Comparison of ENCODE assay signal across 23 cellular contexts in genomic region chr13:88086577-88086976, GRCh38.
DNase-seq lines count a peak whose midpoint lies in the region; FAIRE-seq and TF ChIP-seq lines count a peak whose summit lies in the region.
"Had no signal": no experiment of that assay in that cellular context is flagged by ENCODE, and none has a peak within 500 bp of the region (broad histone marks: within the 10 kb centered on the region; RNA-seq: fewer than 3 reads in every experiment).

No MANE protein-coding gene starts in this region.

- H3K27me3 ChIP-seq in astrocyte (ENCODE audit: insufficient read depth, low read length) (no peaks in the 10 kb centered on the region), mesenchymal stem cell (ENCODE audit: control insufficient read depth in 1 of 2, insufficient read depth in 1 of 2, low read length in 2 of 2) (no peaks in the 10 kb centered on the region)
- H3K27me3 ChIP-seq: MG63, right atrium auricular region, SJSA1 had no signal

- no peaks in the 10 kb centered on the region for H3K27me3 Mint-ChIP-seq in astrocyte (ENCODE audit: low read depth, unreplicated experiment)
- H3K27me3 Mint-ChIP-seq: activated CD4-positive, alpha-beta memory T cell treated with anti-CD3 and anti-CD28 coated beads for 36 hours; T-helper 17 cell had no signal

- no peak overlapping the region for H2AK5ac ChIP-seq in mesenchymal stem cell (ENCODE audit: low read length, severe bottlenecking)

- H3K18ac ChIP-seq in mesenchymal stem cell (ENCODE audit: low read depth in 1 of 2, low read length in 2 of 2), result no peak overlapping the region

- H3K36me3 ChIP-seq in astrocyte (ENCODE audit: insufficient read depth, low read length) (no peaks in the 10 kb centered on the region), mesenchymal stem cell (ENCODE audit: control insufficient read depth in 1 of 2, insufficient read depth in 2 of 2, low read depth in 1 of 2, low read length in 2 of 2) (no peaks in the 10 kb centered on the region)
- H3K36me3 ChIP-seq: MG63, right atrium auricular region, SJSA1, thoracic aorta had no signal

- no peaks in the 10 kb centered on the region for H3K9me3 Mint-ChIP-seq in astrocyte (ENCODE audit: unreplicated experiment)
- H3K9me3 Mint-ChIP-seq: WTC11 had no signal

- H4K20me1 ChIP-seq in astrocyte (ENCODE audit: insufficient read depth, low read length), result no peaks in the 10 kb centered on the region

- no peaks in the 10 kb centered on the region for H3K79me2 ChIP-seq in astrocyte (ENCODE audit: insufficient read depth, low read length)

- peaks cover 12% of the 10 kb centered on the region for H3K4me1 Mint-ChIP-seq in astrocyte (ENCODE audit: low read depth, unreplicated experiment)
- H3K4me1 Mint-ChIP-seq: T-helper 17 cell, WTC11 had no signal

- no peak overlapping the region for H2BK15ac ChIP-seq in mesenchymal stem cell (ENCODE audit: low read depth, poor library complexity, severe bottlenecking)

- no peak overlapping the region for H2BK12ac ChIP-seq in mesenchymal stem cell (ENCODE audit: low read length in 2 of 2)

- no peak overlapping the region for H4K91ac ChIP-seq in mesenchymal stem cell (ENCODE audit: low read length)

- H3K9ac ChIP-seq in astrocyte (ENCODE audit: low read length) (no peak overlapping the region), mesenchymal stem cell (ENCODE audit: low read length) (no peak overlapping the region)

- no peak overlapping the region for H2BK120ac ChIP-seq in mesenchymal stem cell (ENCODE audit: low read depth, low read length)

- H2BK5ac ChIP-seq in mesenchymal stem cell (ENCODE audit: low read depth, low read length, poor library complexity, severe bottlenecking), result no peak overlapping the region

- H3K27ac Mint-ChIP-seq in astrocyte (ENCODE audit: unreplicated experiment), result no peak overlapping the region
- H3K27ac Mint-ChIP-seq: activated CD4-positive, alpha-beta memory T cell treated with anti-CD3 and anti-CD28 coated beads for 36 hours; activated naive CD4-positive, alpha-beta T cell treated with anti-CD3 and anti-CD28 coated beads for 36 hours; immature natural killer cell; T-helper 17 cell; WTC11 had no signal

- no peak overlapping the region for H3K4me3 Mint-ChIP-seq in astrocyte (ENCODE audit: unreplicated experiment)
- H3K4me3 Mint-ChIP-seq: activated CD4-positive, alpha-beta memory T cell treated with anti-CD3 and anti-CD28 coated beads for 36 hours; activated naive CD4-positive, alpha-beta T cell treated with anti-CD3 and anti-CD28 coated beads for 36 hours; immature natural killer cell; T-helper 17 cell; WTC11 had no signal

- H3K27ac ChIP-seq in astrocyte (ENCODE audit: low read depth, low read length), result no peak overlapping the region
- H3K27ac ChIP-seq in mesenchymal stem cell (ENCODE audit: low read length, poor library complexity, severe bottlenecking), result no peak overlapping the region
- H3K27ac ChIP-seq: right atrium auricular region, SJSA1, thoracic aorta had no signal

- H3K4me2 ChIP-seq in astrocyte (ENCODE audit: low read length) (no peak overlapping the region), mesenchymal stem cell (ENCODE audit: low read length, poor library complexity, severe bottlenecking) (no peak overlapping the region)

- DNase-seq in H4 (ENCODE audit: low spot score), result peak; percentile 15
- peak; percentile 12 for DNase-seq in NB4 (ENCODE audit: low read depth)
- DNase-seq in astrocyte (ENCODE audit: low read depth), result peak; percentile 36
- DNase-seq in mesenchymal stem cell, result peak; percentile 71
- no peak for DNase-seq in SHP77 (lab: John Stamatoyannopoulos, UW)
- DNase-seq in NCI-H446 (lab: John Stamatoyannopoulos, UW), result no peak
- no peak for DNase-seq in GM10248 (ENCODE audit: extremely low spot score)
- DNase-seq: activated CD4-positive, alpha-beta memory T cell treated with anti-CD3 and anti-CD28 coated beads for 36 hours; activated naive CD4-positive, alpha-beta T cell treated with anti-CD3 and anti-CD28 coated beads for 36 hours; anterior cingulate cortex; COR-L47; effector memory CD4-positive, alpha-beta T cell; GOT3; immature natural killer cell; MG63; NCI-H187; stimulated activated CD4-positive, alpha-beta T cell treated with anti-CD3 and anti-CD28 coated beads, Interleukin-15, amount 100 ng/mL, for 24 hours; T-helper 17 cell had no signal

- no peak overlapping the region for H4K8ac ChIP-seq in mesenchymal stem cell (ENCODE audit: low read length)

- H3K4ac ChIP-seq in mesenchymal stem cell (ENCODE audit: low read depth in 1 of 2, low read length in 2 of 2), result no peak overlapping the region

- no peaks in the 10 kb centered on the region for H3K36me3 Mint-ChIP-seq in astrocyte (ENCODE audit: low read depth, unreplicated experiment)
- H3K36me3 Mint-ChIP-seq: activated CD4-positive, alpha-beta memory T cell treated with anti-CD3 and anti-CD28 coated beads for 36 hours; immature natural killer cell; WTC11 had no signal

- FAIRE-seq in astrocyte (lab: Jason Lieb, UNC), result no peak

- WGBS in mesenchymal stem cell, result 53% methylated on average over 3 of the region's 3 CpGs

- no peak for TF ChIP-seq POLR2A in NB4 (IDR thresholded peaks at IDR 0.05; ENCODE audit: extremely low read depth, insufficient read length)

- no peak overlapping the region for H3K14ac ChIP-seq in mesenchymal stem cell (ENCODE audit: low read length in 2 of 2)

- CTCF ChIA-PET in GM10248 (lab: Yijun Ruan, JAX), result no interaction called here

- H3K4me3 ChIP-seq in NB4 (ENCODE audit: low read depth, low read length) (no peak overlapping the region), astrocyte (ENCODE audit: insufficient read depth, low read depth, low read length) (no peak overlapping the region), mesenchymal stem cell (ENCODE audit: insufficient read depth in 1 of 2, low read depth in 1 of 2, low read length in 2 of 2) (no peak overlapping the region)
- H3K4me3 ChIP-seq: lung, MG63, right atrium auricular region, SJSA1, thoracic aorta had no signal

- H3K4me1 ChIP-seq in astrocyte (ENCODE audit: insufficient read depth, low read length) (no peaks in the 10 kb centered on the region), mesenchymal stem cell (ENCODE audit: control insufficient read depth, insufficient read depth, low read depth, low read length) (no peaks in the 10 kb centered on the region)
- H3K4me1 ChIP-seq: right atrium auricular region, SJSA1 had no signal

- no peak overlapping the region for H3K23ac ChIP-seq in mesenchymal stem cell (ENCODE audit: low read length in 2 of 2)

- POLR2A ChIA-PET in GM10248 (lab: Yijun Ruan, JAX), result no interaction called here

- TF ChIP-seq CTCF in NB4 (IDR thresholded peaks at IDR 0.05; ENCODE audit: low read depth, low read length) (no peak), astrocyte (IDR thresholded peaks at IDR 0.05; ENCODE audit: insufficient read depth, low read depth, low read length) (no peak), GM10248 (IDR thresholded peaks at IDR 0.05; ENCODE audit: control extremely low read depth, extremely low read depth, low read depth, missing control alignments) (no peak)

- H2AFZ ChIP-seq in astrocyte (ENCODE audit: low read depth, low read length) (no peak overlapping the region), mesenchymal stem cell (ENCODE audit: low read depth, low read length) (no peak overlapping the region)

- H3K9me3 ChIP-seq in astrocyte (ENCODE audit: insufficient read depth, low read depth, low read length) (no peaks in the 10 kb centered on the region), mesenchymal stem cell (ENCODE audit: control insufficient read depth, low read length) (peaks cover 3% of the 10 kb centered on the region)
- H3K9me3 ChIP-seq: MG63, right atrium auricular region, SJSA1, thoracic aorta had no signal

- H3K79me1 ChIP-seq in mesenchymal stem cell (replicated peaks; ENCODE audit: low read length, poor library complexity, severe bottlenecking), result no peaks in the 10 kb centered on the region

Comparison
In these comparisons a context has a peak if more than half of its experiments do, and no peak if none do; other contexts are left out.
1. DNase-seq: peak in H4 (single experiment), NB4 (single experiment), astrocyte (single experiment) and mesenchymal stem cell (single experiment); none in SHP77 (0 of 2), NCI-H446 (0 of 2) and GM10248 (single experiment).